In the genomic region with DNA sequence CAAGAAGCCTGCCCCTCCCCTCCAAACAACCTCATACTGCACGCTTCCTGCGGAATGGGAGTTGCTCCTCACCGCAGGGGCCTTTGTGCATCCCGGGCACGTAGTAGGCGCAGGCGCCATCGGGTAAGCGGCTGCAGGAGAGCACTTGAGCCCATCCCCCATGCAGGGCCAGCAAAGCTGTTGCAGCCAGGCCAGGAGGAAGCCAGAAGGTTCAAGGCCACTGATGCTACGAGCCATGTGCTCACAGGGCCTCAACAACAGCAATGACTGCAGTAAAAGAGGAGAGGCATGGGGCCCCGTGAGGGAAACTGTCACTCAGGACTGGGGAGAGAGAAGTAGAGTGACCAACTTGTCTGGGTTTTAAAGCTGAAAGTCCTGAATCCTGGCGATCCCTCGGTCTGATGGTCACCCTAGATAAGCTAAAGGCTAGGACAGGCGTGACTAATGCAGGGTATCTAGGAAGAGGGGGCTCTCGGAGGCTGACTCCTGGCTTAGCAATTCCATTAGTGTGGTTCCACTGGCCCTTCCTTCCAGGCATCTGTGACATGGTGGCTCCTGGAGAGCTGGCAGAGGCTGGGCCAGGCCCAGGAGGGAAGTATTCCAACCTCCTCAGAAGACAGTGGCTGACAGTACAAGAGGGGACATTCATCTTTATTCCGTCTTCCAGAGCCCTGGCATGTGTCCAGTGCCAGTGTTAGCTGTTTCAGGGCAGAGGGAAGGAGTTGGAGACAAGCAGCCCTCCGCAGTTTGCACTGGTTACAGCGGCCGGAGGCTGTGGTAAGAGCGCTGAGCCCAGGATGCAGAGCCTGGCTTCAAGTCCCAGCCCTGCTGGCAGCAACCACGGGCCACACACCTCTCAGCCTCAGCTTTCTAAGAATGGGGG, we compare ENCODE assay signal across 1 cellular context.
TF ChIP-seq lines count a peak whose summit lies in the region.

No MANE protein-coding gene starts in this region.

TF ChIP-seq in GM12878, 131 proteins besides CTCF, POLR2A, EP300 and RAD21:
- TF ChIP-seq MTA3 (IDR thresholded peaks at IDR 0.05; ENCODE audit: borderline replicate concordance, low read length) (0 out of 2 replicates have a peak, but pooled peaks have one; percentile 5), PML (IDR thresholded peaks at IDR 0.05; ENCODE audit: low read length) (peak; percentile 33; the same call in 1 of the 2 replicates)
- TF ChIP-seq, protein P1, sequence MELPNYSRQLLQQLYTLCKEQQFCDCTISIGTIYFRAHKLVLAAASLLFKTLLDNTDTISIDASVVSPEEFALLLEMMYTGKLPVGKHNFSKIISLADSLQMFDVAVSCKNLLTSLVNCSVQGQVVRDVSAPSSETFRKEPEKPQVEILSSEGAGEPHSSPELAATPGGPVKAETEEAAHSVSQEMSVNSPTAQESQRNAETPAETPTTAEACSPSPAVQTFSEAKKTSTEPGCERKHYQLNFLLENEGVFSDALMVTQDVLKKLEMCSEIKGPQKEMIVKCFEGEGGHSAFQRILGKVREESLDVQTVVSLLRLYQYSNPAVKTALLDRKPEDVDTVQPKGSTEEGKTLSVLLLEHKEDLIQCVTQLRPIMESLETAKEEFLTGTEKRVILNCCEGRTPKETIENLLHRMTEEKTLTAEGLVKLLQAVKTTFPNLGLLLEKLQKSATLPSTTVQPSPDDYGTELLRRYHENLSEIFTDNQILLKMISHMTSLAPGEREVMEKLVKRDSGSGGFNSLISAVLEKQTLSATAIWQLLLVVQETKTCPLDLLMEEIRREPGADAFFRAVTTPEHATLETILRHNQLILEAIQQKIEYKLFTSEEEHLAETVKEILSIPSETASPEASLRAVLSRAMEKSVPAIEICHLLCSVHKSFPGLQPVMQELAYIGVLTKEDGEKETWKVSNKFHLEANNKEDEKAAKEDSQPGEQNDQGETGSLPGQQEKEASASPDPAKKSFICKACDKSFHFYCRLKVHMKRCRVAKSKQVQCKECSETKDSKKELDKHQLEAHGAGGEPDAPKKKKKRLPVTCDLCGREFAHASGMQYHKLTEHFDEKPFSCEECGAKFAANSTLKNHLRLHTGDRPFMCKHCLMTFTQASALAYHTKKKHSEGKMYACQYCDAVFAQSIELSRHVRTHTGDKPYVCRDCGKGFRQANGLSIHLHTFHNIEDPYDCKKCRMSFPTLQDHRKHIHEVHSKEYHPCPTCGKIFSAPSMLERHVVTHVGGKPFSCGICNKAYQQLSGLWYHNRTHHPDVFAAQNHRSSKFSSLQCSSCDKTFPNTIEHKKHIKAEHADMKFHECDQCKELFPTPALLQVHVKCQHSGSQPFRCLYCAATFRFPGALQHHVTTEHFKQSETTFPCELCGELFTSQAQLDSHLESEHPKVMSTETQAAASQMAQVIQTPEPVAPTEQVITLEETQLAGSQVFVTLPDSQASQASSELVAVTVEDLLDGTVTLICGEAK (IDR thresholded peaks at IDR 0.05; ENCODE audit: borderline replicate concordance): no peak
